In genomic region chr5:168679515-168679920, GRCh38 we compare ENCODE assay signal across 8 cellular contexts.
A peak's percentile ranks its signal among the peaks of the same experiment; 100 is the strongest.
DNase-seq lines count a peak whose midpoint lies in the region; ATAC-seq and FAIRE-seq lines count a peak whose summit lies in the region.

No MANE protein-coding gene starts in this region.

- no peak overlapping the region for H2AFZ ChIP-seq in Karpas-422 (ENCODE audit: low read length)

- DNase-seq in C1 segment of cervical spinal cord (lab: John Stamatoyannopoulos, UW) (peak in 13 of 14 donors; percentile 1 to 76 (median 36)), Karpas-422 (peak; percentile 88), SHP77 treated with DMSO at 0.1 percent for 48 hours (lab: John Stamatoyannopoulos, UW) (peak; percentile 54), head of caudate nucleus (peak; percentile 22 to 93 (median 82)), pons (ENCODE audit: low spot score) (peak; percentile 68), urothelium cell line (ENCODE audit: low spot score) (peak; percentile 67)
- peak; percentile 55 for DNase-seq in activated naive CD4-positive, alpha-beta T cell treated with anti-CD3 and anti-CD28 coated beads, Interleukin-2, amount 50 U/mL, for 16 hours

- H3K4me2 ChIP-seq in Karpas-422 (ENCODE audit: low read depth, low read length, poor library complexity, severe bottlenecking), result no peak overlapping the region

- H4K20me1 ChIP-seq in Karpas-422 (ENCODE audit: insufficient read depth, low read depth, low read length), result no peaks in the 10 kb centered on the region

- no peaks in the 10 kb centered on the region for H3K79me2 ChIP-seq in Karpas-422 (ENCODE audit: low read length)

- no peaks in the 10 kb centered on the region for H3K27me3 ChIP-seq in Karpas-422 (ENCODE audit: low read length)

- intact Hi-C loops in head of caudate nucleus (cut with DNase I), result loop anchor here (10.0 kb wide), 1 partner anchor 615 kb away; no protein-coding TSS in a partner anchor

- no peak overlapping the region for H3K27ac ChIP-seq in Karpas-422 (ENCODE audit: low read length)

- no peaks in the 10 kb centered on the region for H3K4me1 ChIP-seq in Karpas-422 (ENCODE audit: low read length)

- H3K9me3 ChIP-seq in Karpas-422 (ENCODE audit: low read length), result no peaks in the 10 kb centered on the region

- H3K36me3 ChIP-seq in Karpas-422 (ENCODE audit: insufficient read depth, low read length), result no peaks in the 10 kb centered on the region

- no peak overlapping the region for H3K4me3 ChIP-seq in Karpas-422 (ENCODE audit: low read length)

- H3K9me2 ChIP-seq in Karpas-422 (replicated peaks; ENCODE audit: insufficient read depth, low read length), result no peaks in the 10 kb centered on the region

- no peak for FAIRE-seq in urothelium cell line (lab: Jason Lieb, UNC)

- ATAC-seq in GM19452 (IDR thresholded peaks at IDR 0.05; ENCODE audit: unreplicated experiment), result peak; percentile 53

- H3K9ac ChIP-seq in Karpas-422 (ENCODE audit: low read length), result no peak overlapping the region

Comparison
In these comparisons a context has a peak if more than half of its experiments do, and no peak if none do; other contexts are left out.
1. DNase-seq: peak in every context shown above with its lines; median percentile 88 in Karpas-422; 82 in head of caudate nucleus; 68 in pons; 67 in urothelium cell line; 55 in activated naive CD4-positive, alpha-beta T cell treated with anti-CD3 and anti-CD28 coated beads, Interleukin-2, amount 50 U/mL, for 16 hours; 54 in SHP77 treated with DMSO at 0.1 percent for 48 hours; 36 in C1 segment of cervical spinal cord.